ENCODE assay signal across 10 cellular contexts in the genomic region with DNA sequence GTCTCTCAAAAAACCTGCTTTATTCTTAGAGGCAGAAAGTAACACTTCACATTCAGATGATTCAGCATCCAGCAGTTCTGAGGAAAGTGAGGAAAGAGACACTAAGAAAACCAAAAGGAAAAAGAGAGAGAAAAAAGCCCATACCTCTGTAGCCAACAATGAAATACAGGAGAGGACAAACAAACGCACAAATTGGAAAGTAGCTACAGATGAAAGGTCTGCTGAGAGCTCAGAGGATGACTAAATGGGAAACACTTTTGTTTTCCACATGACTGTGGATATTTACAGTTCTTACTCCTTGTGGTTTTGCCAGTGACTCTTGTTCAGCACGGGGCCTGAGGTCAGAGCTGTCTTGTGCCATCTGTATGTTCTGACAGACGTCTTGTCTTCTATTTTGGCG. TPM values are rescaled to one million over a fixed set of nuclear protein-coding genes. Genes with fewer than 3 reads are reported as not detected.
A peak's percentile ranks its signal among the peaks of the same experiment; 100 is the strongest.
DNase-seq lines count a peak whose midpoint lies in the region; ATAC-seq lines count a peak whose summit lies in the region.
"Had no signal": no experiment of that assay in that cellular context is flagged by ENCODE, and none has a peak within 500 bp of the region (broad histone marks: within the 10 kb centered on the region; RNA-seq: fewer than 3 reads in every experiment).

No MANE protein-coding gene starts in this region.

- H3K36me3 ChIP-seq in adipocyte (ENCODE audit: control insufficient read depth, insufficient read depth, low read length, severe bottlenecking): peaks cover 71% of the 10 kb centered on the region
- H3K36me3 ChIP-seq: uterus had no signal

- peaks cover 45% of the 10 kb centered on the region for H3K4me1 ChIP-seq in adipocyte (ENCODE audit: control insufficient read depth, insufficient read depth, low read length)

- DNase-seq in ELR (ENCODE audit: low read depth): peak; percentile 85
- DNase-seq in M059J (ENCODE audit: low read depth): peak; percentile 85
- peak; percentile 30 for DNase-seq in adipocyte (ENCODE audit: low read depth)
- peak; percentile 56 for DNase-seq in non-pigmented ciliary epithelial cell (ENCODE audit: low read depth)
- no peak for DNase-seq in NCI-H2107 treated with DMSO at 0.1 percent for 48 hours (lab: John Stamatoyannopoulos, UW; ENCODE audit: unreplicated experiment)
- DNase-seq: NCI-H345, uterus had no signal

- H3K9ac ChIP-seq in adipocyte (ENCODE audit: low read length): peak overlapping the region; percentile 36

- H3K27me3 ChIP-seq in adipocyte (replicated peaks; ENCODE audit: control insufficient read depth, insufficient read depth, low read length): no peaks in the 10 kb centered on the region
- H3K27me3 ChIP-seq: uterus had no signal

- H3K4me3 ChIP-seq in adipocyte (ENCODE audit: low read length): no peak overlapping the region
- H3K4me3 ChIP-seq: coronary artery, uterus had no signal

- ATAC-seq in GM21360 (IDR thresholded peaks at IDR 0.05; ENCODE audit: unreplicated experiment): no peak
- ATAC-seq in HG03159 (IDR thresholded peaks at IDR 0.05; ENCODE audit: unreplicated experiment): no peak

- no peaks in the 10 kb centered on the region for H3K9me3 ChIP-seq in adipocyte (ENCODE audit: control insufficient read depth, low read length)
- H3K9me3 ChIP-seq: uterus had no signal

RNA-seq across cellular contexts. Expression of a gene that starts 3.8 kb away (rescaled TPM):
- 77.2 and 89.5 TPM in 2 replicates for total RNA-seq in M059J (2014; rRNA removed; shearing (Covaris generic))

RNA-seq across cellular contexts. Expression of a gene that starts 3.9 kb away (rescaled TPM):
- 205 and 225 TPM in 2 replicates for total RNA-seq in M059J (2014; rRNA removed; shearing (Covaris generic))

RNA-seq across cellular contexts. Expression of a gene that starts 8.6 kb away (rescaled TPM):
- 26.1 and 29.8 TPM in 2 replicates for total RNA-seq in M059J (2014; rRNA removed; shearing (Covaris generic))

RNA-seq across cellular contexts. Expression of a gene that starts 8.9 kb away (rescaled TPM):
- 1.4 and 1.9 TPM in 2 replicates for total RNA-seq in M059J (2014; rRNA removed; shearing (Covaris generic))

RNA-seq across cellular contexts. Expression of a gene that starts 57.5 kb away (rescaled TPM):
- total RNA-seq in M059J (2014; rRNA removed; shearing (Covaris generic)): 32.0 and 45.7 TPM in 2 replicates
